Comparison of ENCODE assay signal across 15 cellular contexts in genomic region chr20:10573273-10573950, GRCh38.
DNase-seq lines count a peak whose midpoint lies in the region; ATAC-seq, FAIRE-seq and TF ChIP-seq lines count a peak whose summit lies in the region.
"Had no signal": no experiment of that assay in that cellular context is flagged by ENCODE, and none has a peak within 500 bp of the region (broad histone marks: within the 10 kb centered on the region; RNA-seq: fewer than 3 reads in every experiment).

No MANE protein-coding gene starts in this region.

- BruUV-seq in PC-3 (replicated peaks; lab: Mats Ljungman, UMichigan) = no TSS peak

- no peak overlapping the region for H3K56ac ChIP-seq in mesendoderm (ENCODE audit: low read length)

- 63% methylated on average over 2 of the region's 2 CpGs for WGBS in pancreas, 2 donors
- WGBS in mesendoderm (ENCODE audit: extremely low coverage, insufficient coverage, low lambda C conversion rate) = no CpG with 5 or more reads among the region's 2 CpGs

- H3K4me2 ChIP-seq in PC-3 (ENCODE audit: low read length) (peak overlapping the region; percentile 40), mesendoderm (ENCODE audit: low read length) (no peak overlapping the region)
- H3K4me2 ChIP-seq: GM23338 had no signal

- DNase-seq in HAP-1 (ENCODE audit: low spot score in 2 of 2) (peak; percentile 29 to 57), PC-3 (peak; percentile 82), epithelial cell of esophagus (ENCODE audit: low read depth) (peak; percentile 65), pancreas (no peak), WERI-Rb-1 (no peak), mesendoderm (no peak)
- DNase-seq in activated CD4-positive, alpha-beta T cell treated with anti-CD3 and anti-CD28 coated beads for 1 hour = no peak
- DNase-seq: amniotic stem cell, NCI-H1436 treated with DMSO at 0.1 percent for 48 hours, NCI-H226, SHP77, T-helper 17 cell, transverse colon had no signal

- ATAC-seq in PC-3 (peak; percentile 89), pancreas (peak in 3 of 4 donors; percentile 18 to 62 (median 43))
- ATAC-seq: GM23338, T-helper 17 cell had no signal

- no peak overlapping the region for H2AK5ac ChIP-seq in mesendoderm (ENCODE audit: low read length)

- no peak overlapping the region for H3K4ac ChIP-seq in mesendoderm (ENCODE audit: low read depth, low read length)

- no peaks in the 10 kb centered on the region for H3K9me2 ChIP-seq in PC-3 (replicated peaks; ENCODE audit: low read length)

- H4K20me1 ChIP-seq in PC-3 (ENCODE audit: low read length) = no peaks in the 10 kb centered on the region

- H3K79me2 ChIP-seq in PC-3 (ENCODE audit: low read length) (no peaks in the 10 kb centered on the region), mesendoderm (ENCODE audit: control insufficient read depth, insufficient read depth, low read length) (no peaks in the 10 kb centered on the region)

- H3K4me1 ChIP-seq in HAP-1 = peaks cover 14% of the 10 kb centered on the region
- H3K4me1 ChIP-seq in PC-3 (ENCODE audit: insufficient read depth, low read length) = peaks cover 37% of the 10 kb centered on the region
- H3K4me1 ChIP-seq in pancreas = peaks cover 8 to 11% (median 11%) of the 10 kb centered on the region in 3 donors
- H3K4me1 ChIP-seq in mesendoderm (ENCODE audit: control insufficient read depth, low read depth, low read length) = no peaks in the 10 kb centered on the region
- H3K4me1 ChIP-seq: transverse colon had no signal

- in situ Hi-C loops in HAP-1 (cut with MboI; ENCODE audit: low sequenced_read_pairs) = no loop called here

- H3K36me3 ChIP-seq in HAP-1 (replicated peaks) = no peaks in the 10 kb centered on the region
- H3K36me3 ChIP-seq in PC-3 (ENCODE audit: low read depth, low read length) = peaks cover 3% of the 10 kb centered on the region; the same call in 1 of the 2 replicates
- no peaks in the 10 kb centered on the region for H3K36me3 ChIP-seq in pancreas
- no peaks in the 10 kb centered on the region for H3K36me3 ChIP-seq in WERI-Rb-1
- no peaks in the 10 kb centered on the region for H3K36me3 ChIP-seq in mesendoderm (ENCODE audit: control insufficient read depth, insufficient read depth, low read length)
- H3K36me3 ChIP-seq: transverse colon had no signal

- H3K9me3 ChIP-seq in HAP-1 = no peaks in the 10 kb centered on the region
- H3K9me3 ChIP-seq in PC-3 (ENCODE audit: low read length) = no peaks in the 10 kb centered on the region
- no peaks in the 10 kb centered on the region for H3K9me3 ChIP-seq in pancreas
- no peaks in the 10 kb centered on the region for H3K9me3 ChIP-seq in WERI-Rb-1 (ENCODE audit: severe bottlenecking)
- H3K9me3 ChIP-seq: transverse colon had no signal

- FAIRE-seq in pancreas (lab: Jason Lieb, UNC) = no peak
- FAIRE-seq: D721Med had no signal

- H4K5ac ChIP-seq in mesendoderm (ENCODE audit: low read length) = no peak overlapping the region

- no peak overlapping the region for H4K8ac ChIP-seq in mesendoderm (ENCODE audit: low read depth, low read length)

- no peak overlapping the region for H2AFZ ChIP-seq in PC-3 (ENCODE audit: low read length)
- H2AFZ ChIP-seq: GM23338 had no signal

- POLR2A ChIA-PET in PC-3 (lab: Charles Lee; ENCODE audit: unreplicated experiment) = interaction anchor here (0.6 kb wide), 1 partner anchor 101 kb away, joined by 4 read pairs; no protein-coding TSS in a partner anchor

- no peaks in the 10 kb centered on the region for H3K79me1 ChIP-seq in mesendoderm (ENCODE audit: low read length)

- H2BK5ac ChIP-seq in mesendoderm (ENCODE audit: low read length) = no peak overlapping the region

- no peaks in the 10 kb centered on the region for H3F3A ChIP-seq in PC-3 (ENCODE audit: low read length, unreplicated experiment)

- no peak overlapping the region for H2BK120ac ChIP-seq in mesendoderm (ENCODE audit: low read depth, low read length)

- TF ChIP-seq CTCF in PC-3 (conservative IDR thresholded peaks at IDR 0.05; ENCODE audit: low read depth, low read length) (no peak), epithelial cell of esophagus (IDR thresholded peaks at IDR 0.05; ENCODE audit: insufficient read depth, low read depth, low read length, missing control alignments) (no peak), pancreas (IDR thresholded peaks at IDR 0.05) (no peak), WERI-Rb-1 (IDR thresholded peaks at IDR 0.05; ENCODE audit: low read depth, low read length) (no peak)

- CTCF ChIA-PET in PC-3 (lab: Charles Lee) = no interaction called here

- H3K27me3 ChIP-seq in HAP-1 (ENCODE audit: low read depth) (no peaks in the 10 kb centered on the region), PC-3 (ENCODE audit: low read length) (no peaks in the 10 kb centered on the region), pancreas (no peaks in the 10 kb centered on the region), WERI-Rb-1 (ENCODE audit: insufficient read depth, low read depth, severe bottlenecking) (no peaks in the 10 kb centered on the region), mesendoderm (ENCODE audit: insufficient read depth, low read length, poor library complexity) (no peaks in the 10 kb centered on the region)
- H3K27me3 ChIP-seq: transverse colon had no signal

- no peak overlapping the region for H3K23ac ChIP-seq in mesendoderm (ENCODE audit: low read length)

- no peak overlapping the region for H3K4me3 ChIP-seq in HAP-1
- H3K4me3 ChIP-seq in PC-3 (ENCODE audit: low read length) = no peak overlapping the region
- H3K4me3 ChIP-seq in epithelial cell of esophagus (ENCODE audit: low read length) = no peak overlapping the region
- no peak overlapping the region for H3K4me3 ChIP-seq in pancreas
- no peak overlapping the region for H3K4me3 ChIP-seq in WERI-Rb-1 (ENCODE audit: low read depth, low read length)
- H3K4me3 ChIP-seq in mesendoderm (ENCODE audit: low read length) = no peak overlapping the region
- H3K4me3 ChIP-seq: GM23338, transverse colon had no signal

- H3K18ac ChIP-seq in mesendoderm (ENCODE audit: low read length) = no peak overlapping the region

- peak overlapping the region; percentile 84 for H3K27ac ChIP-seq in PC-3 (ENCODE audit: low read length)
- peak overlapping the region in 1 of 4 donors; percentile 7 for H3K27ac ChIP-seq in pancreas
- H3K27ac ChIP-seq in WERI-Rb-1 = no peak overlapping the region
- H3K27ac ChIP-seq in mesendoderm (ENCODE audit: low read depth, low read length) = no peak overlapping the region
- H3K27ac ChIP-seq: transverse colon had no signal

- H2BK15ac ChIP-seq in mesendoderm (replicated peaks; ENCODE audit: low read depth) = no peak overlapping the region

- H3K9ac ChIP-seq in PC-3 (ENCODE audit: low read length) (peak overlapping the region; percentile 48), mesendoderm (ENCODE audit: low read length) (no peak overlapping the region)

- intact Hi-C loops in PC-3 (cut with micrococcal nuclease) (loop anchor here (1.0 kb wide), 1 partner anchor 12 kb away; no protein-coding TSS in a partner anchor), pancreas (cut with DNase I) (no loop called here)

Comparison
In these comparisons a context has a peak if more than half of its experiments do, and no peak if none do; other contexts are left out.
1. DNase-seq: peak in HAP-1 (2 of 2), PC-3 (single experiment) and epithelial cell of esophagus (single experiment); none in pancreas (0 of 6), WERI-Rb-1 (single experiment), mesendoderm (single experiment) and activated CD4-positive, alpha-beta T cell treated with anti-CD3 and anti-CD28 coated beads for 1 hour (single experiment).